In the genomic region with DNA sequence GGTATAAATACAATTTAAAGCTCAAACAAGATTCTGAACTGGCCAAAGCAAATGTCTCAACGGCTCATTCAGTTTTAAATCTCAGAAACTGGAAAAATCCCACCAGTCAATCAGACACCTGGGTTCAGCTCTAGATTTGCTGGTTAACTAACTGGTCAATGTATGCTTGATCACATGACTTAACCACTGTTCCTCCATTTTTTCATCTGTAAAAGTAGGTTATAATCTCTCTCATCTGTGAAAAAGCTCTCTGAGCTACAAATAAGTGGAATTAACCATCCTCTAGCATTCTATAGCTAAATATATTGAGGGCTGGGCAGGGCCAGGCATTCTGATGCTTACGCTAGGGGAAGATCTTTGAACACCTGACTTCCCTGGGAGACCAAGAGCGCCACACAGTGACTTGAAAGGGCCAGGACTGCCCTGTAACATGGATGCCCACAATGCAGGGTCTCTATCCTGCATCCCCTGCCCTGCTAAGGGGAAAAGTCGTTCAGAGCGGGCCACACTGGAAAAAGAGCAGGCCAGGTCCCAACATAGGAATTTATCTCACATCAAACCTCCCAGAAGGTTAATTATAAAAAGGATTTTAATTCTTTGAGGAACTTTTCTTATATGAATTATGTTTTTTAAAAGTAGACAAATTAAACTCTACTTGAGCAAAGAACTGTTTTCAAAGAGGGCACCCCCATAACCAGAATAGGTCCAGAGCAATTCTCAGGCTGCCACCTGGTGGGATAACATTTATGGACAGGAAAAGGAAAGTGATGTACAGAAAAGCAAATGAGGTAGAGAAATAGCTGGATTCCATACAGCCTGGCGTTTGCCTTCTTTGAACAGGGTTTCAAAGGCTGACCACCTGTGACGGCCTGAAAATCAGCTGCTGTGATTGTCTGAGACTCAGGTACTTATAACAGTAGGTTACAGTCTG, we compare ENCODE assay signal across 8 cellular contexts. TPM values are rescaled to one million over a fixed set of nuclear protein-coding genes. Genes with fewer than 3 reads are reported as not detected.
DNase-seq lines count a peak whose midpoint lies in the region; ATAC-seq and TF ChIP-seq lines count a peak whose summit lies in the region.

No MANE protein-coding gene starts in this region.

- H3K27me3 Mint-ChIP-seq in activated T-helper 1 cell treated with anti-CD3 and anti-CD28 coated beads, Interleukin-12 subunit alpha, Interleukin-12 subunit beta, Interleukin-2, Interleukin-4 antibody, amounts not matched to agents 30 ng/mL and 10 ng/mL and 1 ng/mL, durations not matched to agents 14 hours and 24 hours and 36 hours (ENCODE audit: insufficient read depth) = peaks cover 19% of the 10 kb centered on the region

- peak; percentile 40 for ATAC-seq in HG02678 (IDR thresholded peaks at IDR 0.05; ENCODE audit: unreplicated experiment)
- ATAC-seq in omental fat pad (ENCODE audit: low FRiP score) = no peak

- H3K27ac Mint-ChIP-seq in activated T-helper 1 cell treated with anti-CD3 and anti-CD28 coated beads, Interleukin-12 subunit alpha, Interleukin-12 subunit beta, Interleukin-2, Interleukin-4 antibody, amounts not matched to agents 30 ng/mL and 10 ng/mL and 1 ng/mL, durations not matched to agents 14 hours and 24 hours and 36 hours = no peak overlapping the region

- H3K36me3 Mint-ChIP-seq in activated T-helper 1 cell treated with anti-CD3 and anti-CD28 coated beads, Interleukin-12 subunit alpha, Interleukin-12 subunit beta, Interleukin-2, Interleukin-4 antibody, amounts not matched to agents 30 ng/mL and 10 ng/mL and 1 ng/mL, durations not matched to agents 14 hours and 24 hours and 36 hours (ENCODE audit: low read depth) = no peaks in the 10 kb centered on the region

- DNase-seq in stimulated activated CD4-positive, alpha-beta T cell treated with anti-CD3 and anti-CD28 coated beads, Interleukin-4, amount 100 ng/mL, for 24 hours = peak; percentile 20
- no peak for DNase-seq in stimulated activated CD4-positive, alpha-beta T cell treated with anti-CD3 and anti-CD28 coated beads, Interleukin-12 subunit alpha, Interleukin-12 subunit beta, amount 100 ng/mL, for 4 hours
- peak; percentile 7 for DNase-seq in NCI-H2227 treated with DMSO at 0.1 percent for 48 hours (lab: John Stamatoyannopoulos, UW)
- peak; percentile 37 for DNase-seq in activated T-helper 1 cell treated with anti-CD3 and anti-CD28 coated beads, Interleukin-12 subunit alpha, Interleukin-12 subunit beta, Interleukin-2, Interleukin-4 antibody, amounts not matched to agents 30 ng/mL and 10 ng/mL and 1 ng/mL, durations not matched to agents 14 hours and 24 hours and 36 hours (ENCODE audit: low spot score)
- DNase-seq in glomerular visceral epithelial cell (ENCODE audit: extremely low spot score) = peak; percentile 58
- DNase-seq in pons (ENCODE audit: low spot score) = peak; percentile 61
- no peak for DNase-seq in omental fat pad (ENCODE audit: low spot score)

- H3K9me3 Mint-ChIP-seq in activated T-helper 1 cell treated with anti-CD3 and anti-CD28 coated beads, Interleukin-12 subunit alpha, Interleukin-12 subunit beta, Interleukin-2, Interleukin-4 antibody, amounts not matched to agents 30 ng/mL and 10 ng/mL and 1 ng/mL, durations not matched to agents 14 hours and 24 hours and 36 hours = no peaks in the 10 kb centered on the region

- peak overlapping the region; percentile 91 for H3K4me3 Mint-ChIP-seq in activated T-helper 1 cell treated with anti-CD3 and anti-CD28 coated beads, Interleukin-12 subunit alpha, Interleukin-12 subunit beta, Interleukin-2, Interleukin-4 antibody, amounts not matched to agents 30 ng/mL and 10 ng/mL and 1 ng/mL, durations not matched to agents 14 hours and 24 hours and 36 hours

- H3K4me1 Mint-ChIP-seq in activated T-helper 1 cell treated with anti-CD3 and anti-CD28 coated beads, Interleukin-12 subunit alpha, Interleukin-12 subunit beta, Interleukin-2, Interleukin-4 antibody, amounts not matched to agents 30 ng/mL and 10 ng/mL and 1 ng/mL, durations not matched to agents 14 hours and 24 hours and 36 hours (ENCODE audit: low read depth) = peaks cover 34% of the 10 kb centered on the region

- no peak for TF ChIP-seq CTCF in omental fat pad (IDR thresholded peaks at IDR 0.05)

- intact Hi-C loops in activated T-helper 1 cell treated with anti-CD3 and anti-CD28 coated beads, Interleukin-12 subunit alpha, Interleukin-12 subunit beta, Interleukin-2, Interleukin-4 antibody, amounts not matched to agents 30 ng/mL and 10 ng/mL and 1 ng/mL, durations not matched to agents 14 hours and 24 hours and 36 hours (cut with micrococcal nuclease) = loop anchor here (1.0 to 2.0 kb wide), 9 partner anchors 68 to 617 kb away; a partner anchor contains a TSS

RNA-seq across cellular contexts. Expression of a gene that starts 1.8 kb away (rescaled TPM):
- total RNA-seq in activated T-helper 1 cell treated with anti-CD3 and anti-CD28 coated beads, Interleukin-12 subunit alpha, Interleukin-12 subunit beta, Interleukin-2, Interleukin-4 antibody, amounts not matched to agents 30 ng/mL and 10 ng/mL and 1 ng/mL, durations not matched to agents 14 hours and 24 hours and 36 hours = 22.6 and 23.6 TPM in 2 replicates
- total RNA-seq in omental fat pad = 10 to 100 TPM in 2 of 4 donors, 1 to 10 TPM in 2; 6.8 to 17.7 (median 9.9) TPM

RNA-seq across cellular contexts. Expression of a gene that starts 22.0 kb away (rescaled TPM):
- total RNA-seq in activated T-helper 1 cell treated with anti-CD3 and anti-CD28 coated beads, Interleukin-12 subunit alpha, Interleukin-12 subunit beta, Interleukin-2, Interleukin-4 antibody, amounts not matched to agents 30 ng/mL and 10 ng/mL and 1 ng/mL, durations not matched to agents 14 hours and 24 hours and 36 hours = 3.8 and 6.3 TPM in 2 replicates
- 10 to 100 TPM; 11.3 to 28.5 (median 20.7) TPM for total RNA-seq in omental fat pad

RNA-seq across cellular contexts. Expression of a gene that starts 44.8 kb away (rescaled TPM):
- 36.2 and 43.9 TPM in 2 replicates for total RNA-seq in activated T-helper 1 cell treated with anti-CD3 and anti-CD28 coated beads, Interleukin-12 subunit alpha, Interleukin-12 subunit beta, Interleukin-2, Interleukin-4 antibody, amounts not matched to agents 30 ng/mL and 10 ng/mL and 1 ng/mL, durations not matched to agents 14 hours and 24 hours and 36 hours
- total RNA-seq in omental fat pad = 10 to 100 TPM; 18.8 to 32.9 (median 24.6) TPM

Comparison
In these comparisons a context has a peak if more than half of its experiments do, and no peak if none do; other contexts are left out.
1. DNase-seq: peak in stimulated activated CD4-positive, alpha-beta T cell treated with anti-CD3 and anti-CD28 coated beads, Interleukin-4, amount 100 ng/mL, for 24 hours (single experiment), NCI-H2227 treated with DMSO at 0.1 percent for 48 hours (single experiment), activated T-helper 1 cell treated with anti-CD3 and anti-CD28 coated beads, Interleukin-12 subunit alpha, Interleukin-12 subunit beta, Interleukin-2, Interleukin-4 antibody, amounts not matched to agents 30 ng/mL and 10 ng/mL and 1 ng/mL, durations not matched to agents 14 hours and 24 hours and 36 hours (single experiment), glomerular visceral epithelial cell (single experiment) and pons (single experiment); none in stimulated activated CD4-positive, alpha-beta T cell treated with anti-CD3 and anti-CD28 coated beads, Interleukin-12 subunit alpha, Interleukin-12 subunit beta, amount 100 ng/mL, for 4 hours (single experiment) and omental fat pad (single experiment).